ENCODE assay signal across 9 cellular contexts in genomic region chr6:155417454-155417853, GRCh38. TPM values are rescaled to one million over a fixed set of nuclear protein-coding genes. Genes with fewer than 3 reads are reported as not detected.
DNase-seq lines count a peak whose midpoint lies in the region; ATAC-seq and TF ChIP-seq lines count a peak whose summit lies in the region.
"Had no signal": no experiment of that assay in that cellular context is flagged by ENCODE, and none has a peak within 500 bp of the region (broad histone marks: within the 10 kb centered on the region; RNA-seq: fewer than 3 reads in every experiment).

No MANE protein-coding gene starts in this region.

- no peaks in the 10 kb centered on the region for H3K79me2 ChIP-seq in osteoblast (ENCODE audit: insufficient read depth, low read length)

- H3K27me3 ChIP-seq in osteoblast (ENCODE audit: insufficient read depth, low read length) = no peaks in the 10 kb centered on the region
- no peaks in the 10 kb centered on the region for H3K27me3 ChIP-seq in gastroesophageal sphincter

- H3K27me3 Mint-ChIP-seq in IgD-negative memory B cell = no peaks in the 10 kb centered on the region
- no peaks in the 10 kb centered on the region for H3K27me3 Mint-ChIP-seq in activated naive CD8-positive, alpha-beta T cell

- peak overlapping the region in 3 of 4 donors; percentile 21 to 89 (median 70) for H3K4me3 Mint-ChIP-seq in IgD-negative memory B cell
- H3K4me3 Mint-ChIP-seq in activated naive CD8-positive, alpha-beta T cell = peak overlapping the region; percentile 76

- no peak for TF ChIP-seq POLR2A in gastroesophageal sphincter (IDR thresholded peaks at IDR 0.05)

- no peak for TF ChIP-seq CTCF in osteoblast (IDR thresholded peaks at IDR 0.05; ENCODE audit: extremely low read depth, low read depth, low read length)
- no peak for TF ChIP-seq CTCF in gastroesophageal sphincter (IDR thresholded peaks at IDR 0.05)

- peak overlapping the region in 1 of 3 donors; percentile 23 for H3K27ac Mint-ChIP-seq in IgD-negative memory B cell
- H3K27ac Mint-ChIP-seq in activated naive CD8-positive, alpha-beta T cell = peak overlapping the region; percentile 95

- ATAC-seq in GM18511 (IDR thresholded peaks at IDR 0.05; ENCODE audit: unreplicated experiment) = no peak
- ATAC-seq in HG02759 (IDR thresholded peaks at IDR 0.05; ENCODE audit: unreplicated experiment) = no peak
- no peak for ATAC-seq in gastroesophageal sphincter

- H3K4me3 ChIP-seq in osteoblast (ENCODE audit: insufficient read depth, low read length) (no peak overlapping the region), gastroesophageal sphincter (no peak overlapping the region)

- H4K20me1 ChIP-seq in osteoblast (ENCODE audit: insufficient read depth, low read length) = no peaks in the 10 kb centered on the region

- DNase-seq in EL = peak; percentile 10
- DNase-seq in osteoblast (ENCODE audit: insufficient read length, low spot score, missing footprints) = no peak
- DNase-seq in posterior vena cava (ENCODE audit: low spot score) = no peak
- DNase-seq: glutamatergic neuron had no signal

- H3K4me2 ChIP-seq in osteoblast (ENCODE audit: insufficient read depth, low read length) = peak overlapping the region; percentile 55

- peaks cover 21% of the 10 kb centered on the region for H3K4me1 ChIP-seq in osteoblast (ENCODE audit: insufficient read depth, low read length)
- H3K4me1 ChIP-seq in gastroesophageal sphincter = peaks cover 0 to 22% (median 5%) of the 10 kb centered on the region in 3 donors

- H3K9me3 ChIP-seq in osteoblast (ENCODE audit: low read depth, low read length) = no peaks in the 10 kb centered on the region
- H3K9me3 ChIP-seq in gastroesophageal sphincter = no peaks in the 10 kb centered on the region

- peaks cover 28 to 45% (median 37%) of the 10 kb centered on the region in 3 donors for H3K4me1 Mint-ChIP-seq in IgD-negative memory B cell
- H3K4me1 Mint-ChIP-seq in activated naive CD8-positive, alpha-beta T cell (ENCODE audit: low read depth) = peaks cover 49% of the 10 kb centered on the region

- WGBS in gastroesophageal sphincter (ENCODE audit: low coverage in 1 of 2), 2 donors = 62 to 65% methylated on average over 3 of the region's 3 CpGs

- peak overlapping the region; percentile 54 for H2AFZ ChIP-seq in osteoblast (ENCODE audit: low read length)

- H3K36me3 ChIP-seq in osteoblast (ENCODE audit: insufficient read depth, low read length) (no peaks in the 10 kb centered on the region), gastroesophageal sphincter (no peaks in the 10 kb centered on the region)

- no peaks in the 10 kb centered on the region for H3K9me3 Mint-ChIP-seq in IgD-negative memory B cell
- no peaks in the 10 kb centered on the region for H3K9me3 Mint-ChIP-seq in activated naive CD8-positive, alpha-beta T cell (ENCODE audit: low read depth)

- intact Hi-C loops in posterior vena cava (cut with DNase I) = no loop called here

- H3K27ac ChIP-seq in osteoblast (ENCODE audit: low read depth, low read length) (peak overlapping the region; percentile 60), gastroesophageal sphincter (peak overlapping the region in 2 of 4 donors; percentile 16 to 35)

- H3K36me3 Mint-ChIP-seq in IgD-negative memory B cell = no peaks in the 10 kb centered on the region
- no peaks in the 10 kb centered on the region for H3K36me3 Mint-ChIP-seq in activated naive CD8-positive, alpha-beta T cell

- TF ChIP-seq EP300 in gastroesophageal sphincter (IDR thresholded peaks at IDR 0.05) = no peak

RNA-seq across cellular contexts. Expression of gene NOX3, which starts 38.2 kb away (rescaled TPM):
- not detected for polyA plus RNA-seq in IgD-negative memory B cell
- total RNA-seq in osteoblast (not detected in 2 replicates), gastroesophageal sphincter (under 1 TPM in 1 of 4 donors, not detected in 3; 0.54 TPM), posterior vena cava (not detected)
